27 cellular contexts compared by ENCODE assay signal in genomic region chr6:7604506-7604905, GRCh38. TPM values are rescaled to one million over a fixed set of nuclear protein-coding genes. Genes with fewer than 3 reads are reported as not detected.
DNase-seq lines count a peak whose midpoint lies in the region; ATAC-seq and TF ChIP-seq lines count a peak whose summit lies in the region.
"Had no signal": no experiment of that assay in that cellular context is flagged by ENCODE, and none has a peak within 500 bp of the region (broad histone marks: within the 10 kb centered on the region; RNA-seq: fewer than 3 reads in every experiment).

No MANE protein-coding gene starts in this region.

- peaks cover 19% of the 10 kb centered on the region for H3K4me1 Mint-ChIP-seq in activated naive CD4-positive, alpha-beta T cell treated with anti-CD3 and anti-CD28 coated beads for 36 hours (ENCODE audit: low read depth)
- peaks cover 22% of the 10 kb centered on the region for H3K4me1 Mint-ChIP-seq in stimulated activated naive CD8-positive, alpha-beta T cell treated with anti-CD3 and anti-CD28 coated beads, Interleukin-15, amount 100 ng/mL, for 72 hours
- H3K4me1 Mint-ChIP-seq in CD4-positive, alpha-beta memory T cell, result no peaks in the 10 kb centered on the region
- H3K4me1 Mint-ChIP-seq: neural progenitor cell had no signal

- no peak overlapping the region for H3K4me3 ChIP-seq in CD4-positive, alpha-beta memory T cell (ENCODE audit: low read length in 2 of 2)
- H3K4me3 ChIP-seq in hepatocyte, result no peak overlapping the region
- H3K4me3 ChIP-seq: ascending aorta, GM23338, lung, neural progenitor cell, prostate gland, tibial nerve had no signal

- H3K79me2 ChIP-seq in hepatocyte, result no peaks in the 10 kb centered on the region

- no peaks in the 10 kb centered on the region for H3K27me3 Mint-ChIP-seq in activated naive CD4-positive, alpha-beta T cell treated with anti-CD3 and anti-CD28 coated beads for 36 hours (ENCODE audit: low read depth)
- no peaks in the 10 kb centered on the region for H3K27me3 Mint-ChIP-seq in stimulated activated naive CD8-positive, alpha-beta T cell treated with anti-CD3 and anti-CD28 coated beads, Interleukin-15, amount 100 ng/mL, for 72 hours
- no peaks in the 10 kb centered on the region for H3K27me3 Mint-ChIP-seq in CD4-positive, alpha-beta memory T cell
- H3K27me3 Mint-ChIP-seq: CD4-positive, alpha-beta T cell had no signal

- H3K9me2 ChIP-seq in hepatocyte (replicated peaks; ENCODE audit: insufficient read depth), result no peaks in the 10 kb centered on the region
- H3K9me2 ChIP-seq: SK-N-SH had no signal

- H3K4me1 ChIP-seq in CD4-positive, alpha-beta memory T cell (ENCODE audit: insufficient read depth, low read length), result no peaks in the 10 kb centered on the region
- no peaks in the 10 kb centered on the region for H3K4me1 ChIP-seq in hepatocyte (ENCODE audit: insufficient read depth)
- H3K4me1 ChIP-seq: ascending aorta, neural progenitor cell, prostate gland, tibial nerve had no signal

- H3K36me3 Mint-ChIP-seq in activated naive CD4-positive, alpha-beta T cell treated with anti-CD3 and anti-CD28 coated beads, Interleukin-2, amount 50 U/mL, for 72 hours, result peaks cover 23 to 28% of the 10 kb centered on the region in 2 donors
- H3K36me3 Mint-ChIP-seq in activated naive CD4-positive, alpha-beta T cell treated with anti-CD3 and anti-CD28 coated beads for 36 hours (ENCODE audit: low read depth), result peaks cover 42% of the 10 kb centered on the region
- H3K36me3 Mint-ChIP-seq in CD4-positive, alpha-beta memory T cell, result peaks cover 50 to 80% of the 10 kb centered on the region in 2 donors

- H3K4me2 ChIP-seq in hepatocyte, result no peak overlapping the region
- H3K4me2 ChIP-seq: GM23338, neural progenitor cell, SK-N-SH had no signal

- no peak overlapping the region for H3K4me3 Mint-ChIP-seq in activated naive CD4-positive, alpha-beta T cell treated with anti-CD3 and anti-CD28 coated beads for 36 hours
- H3K4me3 Mint-ChIP-seq in stimulated activated naive CD8-positive, alpha-beta T cell treated with anti-CD3 and anti-CD28 coated beads, Interleukin-15, amount 100 ng/mL, for 72 hours, result no peak overlapping the region
- no peak overlapping the region for H3K4me3 Mint-ChIP-seq in CD4-positive, alpha-beta memory T cell
- H3K4me3 Mint-ChIP-seq: CD4-positive, alpha-beta T cell; GM23338; neural progenitor cell had no signal

- intact Hi-C loops in activated naive CD4-positive, alpha-beta T cell treated with anti-CD3 and anti-CD28 coated beads for 36 hours (cut with micrococcal nuclease), result loop anchor here (1.0 to 5.0 kb wide), 2 partner anchors 14 to 322 kb away; partner anchors contain the start of gene SNRNP48
- intact Hi-C loops in CD4-positive, alpha-beta memory T cell (cut with micrococcal nuclease), result no loop called here

- no peaks in the 10 kb centered on the region for H4K20me1 ChIP-seq in hepatocyte (ENCODE audit: insufficient read depth, poor library complexity, severe bottlenecking)

- CTCF ChIA-PET in activated naive CD4-positive, alpha-beta T cell treated with anti-CD3 and anti-CD28 coated beads for 36 hours (lab: Charles Lee), result interaction anchor here (0.6 to 1.1 kb wide), 3 partner anchors 11 to 328 kb away, joined by 3 to 5 read pairs (median 3); partner anchors contain the start of gene SNRNP48
- CTCF ChIA-PET in CD4-positive, alpha-beta memory T cell (lab: Charles Lee; ENCODE audit: partially characterized antibody), result interaction anchor here (0.6 to 3.3 kb wide), 4 partner anchors 10 to 330 kb away, joined by 3 to 15 read pairs (median 8); no protein-coding TSS in a partner anchor

- no peaks in the 10 kb centered on the region for H3K9me3 Mint-ChIP-seq in activated naive CD4-positive, alpha-beta T cell treated with anti-CD3 and anti-CD28 coated beads, Interleukin-2, amount 50 U/mL, for 72 hours
- H3K9me3 Mint-ChIP-seq in activated naive CD4-positive, alpha-beta T cell treated with anti-CD3 and anti-CD28 coated beads for 36 hours, result no peaks in the 10 kb centered on the region
- no peaks in the 10 kb centered on the region for H3K9me3 Mint-ChIP-seq in stimulated activated naive CD8-positive, alpha-beta T cell treated with anti-CD3 and anti-CD28 coated beads, Interleukin-15, amount 100 ng/mL, for 72 hours
- H3K9me3 Mint-ChIP-seq in CD4-positive, alpha-beta memory T cell, result no peaks in the 10 kb centered on the region
- H3K9me3 Mint-ChIP-seq: CD4-positive, alpha-beta T cell; GM23338; neural progenitor cell had no signal

- TF ChIP-seq CTCF in hepatocyte (IDR thresholded peaks at IDR 0.05; ENCODE audit: poor library complexity), result no peak

- peak; percentile 90 to 97 for ATAC-seq in activated naive CD4-positive, alpha-beta T cell treated with anti-CD3 and anti-CD28 coated beads, Interleukin-2, amount 50 U/mL, for 72 hours
- ATAC-seq in GM21717 (IDR thresholded peaks at IDR 0.05; ENCODE audit: unreplicated experiment) (peak; percentile 62), HG03469 (IDR thresholded peaks at IDR 0.05; ENCODE audit: unreplicated experiment) (peak; percentile 64)
- peak; percentile 97 for ATAC-seq in stimulated activated naive CD8-positive, alpha-beta T cell treated with anti-CD3 and anti-CD28 coated beads, Interleukin-15, amount 100 ng/mL, for 72 hours
- ATAC-seq: GM23338 had no signal

- H3K27ac ChIP-seq in CD4-positive, alpha-beta memory T cell (ENCODE audit: low read depth, low read length), result no peak overlapping the region
- no peak overlapping the region for H3K27ac ChIP-seq in hepatocyte
- H3K27ac ChIP-seq: ascending aorta, neural progenitor cell, prostate gland, tibial nerve had no signal

- POLR2A ChIA-PET in CD4-positive, alpha-beta memory T cell (lab: Charles Lee; ENCODE audit: partially characterized antibody), result no interaction called here

- H3K36me3 ChIP-seq in CD4-positive, alpha-beta memory T cell (ENCODE audit: insufficient read depth, low read length), result peaks cover 71% of the 10 kb centered on the region
- no peaks in the 10 kb centered on the region for H3K36me3 ChIP-seq in hepatocyte (replicated peaks; ENCODE audit: insufficient read depth, low read depth)

- WGBS in hepatocyte (ENCODE audit: low lambda C conversion rate, missing lambda C conversion rate), result 96% methylated on average over 2 of the region's 2 CpGs

- H3K27me3 ChIP-seq in CD4-positive, alpha-beta memory T cell (ENCODE audit: insufficient read depth, low read length), result no peaks in the 10 kb centered on the region
- no peaks in the 10 kb centered on the region for H3K27me3 ChIP-seq in hepatocyte
- H3K27me3 ChIP-seq: ascending aorta, neural progenitor cell, tibial nerve had no signal

- H2AFZ ChIP-seq in hepatocyte, result no peak overlapping the region
- H2AFZ ChIP-seq: GM23338, neural progenitor cell had no signal

- no peak for DNase-seq in activated naive CD4-positive, alpha-beta T cell treated with anti-CD3 and anti-CD28 coated beads, Interleukin-2, amount 50 U/mL, for 72 hours (ENCODE audit: low spot score in 2 of 2)
- DNase-seq in activated naive CD4-positive, alpha-beta T cell treated with anti-CD3 and anti-CD28 coated beads for 36 hours, result no peak
- DNase-seq in stimulated activated naive CD8-positive, alpha-beta T cell treated with anti-CD3 and anti-CD28 coated beads, Interleukin-15, amount 100 ng/mL, for 72 hours, result no peak
- DNase-seq in CD4-positive, alpha-beta memory T cell, result no peak
- DNase-seq in hepatocyte (ENCODE audit: low spot score) (no peak), NOMO-1 treated with dmso at 0.1 percent for 144 hours (lab: John Stamatoyannopoulos, UW; ENCODE audit: unreplicated experiment) (no peak)
- DNase-seq: activated CD4-positive, CD25-positive, alpha-beta regulatory T cell; CD4-positive, alpha-beta T cell; cerebellar nuclear complex; DMS53; foreskin melanocyte; hypothalamus; islet precursor cell; NCI-H146; NCI-H524 treated with DMSO at 0.1 percent for 48 hours; RPMI8226; SK-N-SH; stimulated activated CD4-positive, alpha-beta T cell treated with anti-CD3 and anti-CD28 coated beads, Interleukin-1b, Interleukin-23, amount 100 ng/mL, for 48 hours; stimulated activated naive CD4-positive, alpha-beta T cell treated with Interleukin-2 at 50 U/mL for 16 hours had no signal

- H3K9me3 ChIP-seq in CD4-positive, alpha-beta memory T cell (ENCODE audit: control insufficient read depth in 1 of 2, low read length in 2 of 2), result no peaks in the 10 kb centered on the region
- H3K9me3 ChIP-seq in hepatocyte (ENCODE audit: low read depth), result no peaks in the 10 kb centered on the region
- H3K9me3 ChIP-seq: ascending aorta, prostate gland, SK-N-SH, tibial nerve had no signal

- H3K27ac Mint-ChIP-seq in activated naive CD4-positive, alpha-beta T cell treated with anti-CD3 and anti-CD28 coated beads, Interleukin-2, amount 50 U/mL, for 72 hours, result peak overlapping the region in 1 of 2 donors; percentile 63
- no peak overlapping the region for H3K27ac Mint-ChIP-seq in activated naive CD4-positive, alpha-beta T cell treated with anti-CD3 and anti-CD28 coated beads for 36 hours
- peak overlapping the region in 1 of 2 donors; percentile 15 for H3K27ac Mint-ChIP-seq in stimulated activated naive CD8-positive, alpha-beta T cell treated with anti-CD3 and anti-CD28 coated beads, Interleukin-15, amount 100 ng/mL, for 72 hours
- H3K27ac Mint-ChIP-seq in CD4-positive, alpha-beta memory T cell, result peak overlapping the region in 3 of 7 donors; percentile 4 to 46 (median 11)
- H3K27ac Mint-ChIP-seq: CD4-positive, alpha-beta T cell; GM23338; neural progenitor cell had no signal

RNA-seq across cellular contexts. Expression of gene SNRNP48, which starts 14.5 kb away (rescaled TPM):
- total RNA-seq in activated naive CD4-positive, alpha-beta T cell treated with anti-CD3 and anti-CD28 coated beads, Interleukin-2, amount 50 U/mL, for 72 hours, result 10 to 100 TPM; 20.3 to 31.1 TPM
- 10 to 100 TPM; 22.7 to 22.8 TPM for total RNA-seq in activated naive CD4-positive, alpha-beta T cell treated with anti-CD3 and anti-CD28 coated beads for 36 hours
- 10 to 100 TPM; 24.0 to 24.4 TPM for total RNA-seq in CD4-positive, alpha-beta memory T cell
- 10 to 100 TPM in 1 of 2 donors, 1 to 10 TPM in 1; 5.4 to 11.1 TPM for polyA plus RNA-seq in CD4-positive, alpha-beta memory T cell
- total RNA-seq in hepatocyte, result 14.6 and 15.3 TPM in 2 replicates
- 4.0 and 7.6 TPM in 2 replicates for polyA plus RNA-seq in hepatocyte
